In the genomic region with DNA sequence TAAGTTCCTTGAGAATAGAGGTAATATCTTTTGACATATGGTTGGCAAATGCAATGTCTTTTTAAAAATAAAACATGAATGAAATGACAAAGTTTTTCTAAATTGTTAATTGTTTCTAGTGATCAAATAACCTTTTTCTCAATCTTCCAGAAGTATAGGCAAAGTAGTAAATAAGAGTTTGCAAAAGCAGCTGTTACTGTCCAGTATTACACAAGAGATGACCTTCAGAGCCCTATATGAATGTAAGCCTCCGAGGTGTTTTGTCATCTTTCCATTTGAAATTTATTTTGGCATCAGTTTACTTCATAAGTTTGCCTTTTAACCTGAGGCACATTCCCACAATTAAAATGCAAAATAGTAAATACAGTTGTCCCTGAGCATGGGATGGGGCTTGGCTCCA, we compare ENCODE assay signal across 19 cellular contexts.
DNase-seq lines count a peak whose midpoint lies in the region; FAIRE-seq and TF ChIP-seq lines count a peak whose summit lies in the region.
"Had no signal": no experiment of that assay in that cellular context is flagged by ENCODE, and none has a peak within 500 bp of the region (broad histone marks: within the 10 kb centered on the region; RNA-seq: fewer than 3 reads in every experiment).

No MANE protein-coding gene starts in this region.

- no peak overlapping the region for H3K4me3 Mint-ChIP-seq in osteocyte (ENCODE audit: unreplicated experiment)
- H3K4me3 Mint-ChIP-seq: B cell; CD4-positive, CD25-positive, alpha-beta regulatory T cell; CD8-positive, alpha-beta T cell; GM23338; H9 had no signal

- TF ChIP-seq CTCF in choroid plexus epithelial cell (conservative IDR thresholded peaks at IDR 0.05; ENCODE audit: low read depth, low read length) (no peak), liver (IDR thresholded peaks at IDR 0.05; ENCODE audit: low read depth, low read length, missing input control) (no peak), D721Med (IDR thresholded peaks at IDR 0.05; ENCODE audit: insufficient read depth, missing control alignments) (no peak), osteocyte (IDR thresholded peaks at IDR 0.05) (no peak)

- H3K27me3 Mint-ChIP-seq in osteocyte (ENCODE audit: unreplicated experiment): no peaks in the 10 kb centered on the region
- H3K27me3 Mint-ChIP-seq: B cell; CD4-positive, CD25-positive, alpha-beta regulatory T cell had no signal

- no peaks in the 10 kb centered on the region for H3K27me3 ChIP-seq in Karpas-422 (ENCODE audit: low read length)
- H3K27me3 ChIP-seq in liver (ENCODE audit: control insufficient read depth in 4 of 4, insufficient read depth in 4 of 4, low read length in 3 of 4): no peaks in the 10 kb centered on the region
- H3K27me3 ChIP-seq: BLaER1 had no signal

- no peak overlapping the region for H2AFZ ChIP-seq in Karpas-422 (ENCODE audit: low read length)
- H2AFZ ChIP-seq: GM23338 had no signal

- peaks cover 73% of the 10 kb centered on the region for H3K36me3 ChIP-seq in Karpas-422 (ENCODE audit: insufficient read depth, low read length)
- H3K36me3 ChIP-seq in liver (ENCODE audit: control insufficient read depth in 4 of 4, insufficient read depth in 3 of 4, low read depth in 1 of 4, low read length in 3 of 4): peaks cover 0 to 5% (median 0%) of the 10 kb centered on the region in 4 donors

- peaks cover 23% of the 10 kb centered on the region for H3K4me1 ChIP-seq in Karpas-422 (ENCODE audit: low read length)
- peaks cover 6 to 63% (median 52%) of the 10 kb centered on the region in 4 donors for H3K4me1 ChIP-seq in liver (ENCODE audit: control insufficient read depth in 4 of 4, insufficient read depth in 4 of 4, low read length in 3 of 4)
- H3K4me1 ChIP-seq: BLaER1, Caco-2 had no signal

- H3K4me3 ChIP-seq in Karpas-422 (ENCODE audit: low read length): no peak overlapping the region
- H3K4me3 ChIP-seq in choroid plexus epithelial cell (ENCODE audit: low read depth, low read length): no peak overlapping the region
- H3K4me3 ChIP-seq in liver (ENCODE audit: low read depth in 1 of 3, low read length in 3 of 3): no peak overlapping the region
- H3K4me3 ChIP-seq: BLaER1, GM23338 had no signal

- no peaks in the 10 kb centered on the region for H3K9me2 ChIP-seq in Karpas-422 (replicated peaks; ENCODE audit: insufficient read depth, low read length)

- peaks cover 91% of the 10 kb centered on the region for H3K79me2 ChIP-seq in Karpas-422 (ENCODE audit: low read length)

- no peak overlapping the region for H3K4me2 ChIP-seq in Karpas-422 (ENCODE audit: low read depth, low read length, poor library complexity, severe bottlenecking)
- H3K4me2 ChIP-seq: BLaER1, GM23338 had no signal

- FAIRE-seq in D721Med (lab: Jason Lieb, UNC): no peak
- FAIRE-seq: GM12891, GM18507 had no signal

- no peak for TF ChIP-seq RAD21 in liver (IDR thresholded peaks at IDR 0.05)

- H3K27ac Mint-ChIP-seq in osteocyte (ENCODE audit: unreplicated experiment): no peak overlapping the region
- H3K27ac Mint-ChIP-seq: B cell; CD8-positive, alpha-beta T cell; GM23338; H9 had no signal

- 31% methylated on average over 1 of the region's 1 CpG for WGBS in liver

- peaks cover 3% of the 10 kb centered on the region for H3K36me3 Mint-ChIP-seq in osteocyte (ENCODE audit: unreplicated experiment)

- peaks cover 30% of the 10 kb centered on the region for H3K4me1 Mint-ChIP-seq in osteocyte (ENCODE audit: unreplicated experiment)
- H3K4me1 Mint-ChIP-seq: B cell, GM23338 had no signal

- DNase-seq in Karpas-422 (no peak), choroid plexus epithelial cell (ENCODE audit: low read depth) (peak; percentile 8), D721Med (ENCODE audit: insufficient read length, low spot score) (no peak), HuH-7 (ENCODE audit: low spot score) (no peak), osteocyte (ENCODE audit: extremely low spot score, unreplicated experiment) (no peak)
- DNase-seq: Caco-2; CD4-positive, CD25-positive, alpha-beta regulatory T cell; CD8-positive, alpha-beta T cell; DMS 273 treated with DMSO at 0.1 percent for 48 hours; DMS79 treated with DMSO at 0.1 percent for 48 hours; GF-D8; H9 had no signal

- H3K27ac ChIP-seq in Karpas-422 (ENCODE audit: low read length): peak overlapping the region; percentile 16; the same call in 1 of the 2 replicates
- no peak overlapping the region for H3K27ac ChIP-seq in liver (ENCODE audit: low read depth in 1 of 2, low read length in 2 of 2)
- H3K27ac ChIP-seq: BLaER1, C4-2B had no signal

- H3K9ac ChIP-seq in Karpas-422 (ENCODE audit: low read length) (no peak overlapping the region), liver (ENCODE audit: low read depth in 1 of 2, low read length in 2 of 2) (no peak overlapping the region)
- H3K9ac ChIP-seq: BLaER1 had no signal

- H3K9me3 ChIP-seq in Karpas-422 (ENCODE audit: low read length) (no peaks in the 10 kb centered on the region), liver (ENCODE audit: control insufficient read depth in 4 of 4, low read length in 3 of 4) (no peaks in the 10 kb centered on the region)
- H3K9me3 ChIP-seq: BLaER1, Caco-2 had no signal

- peaks cover 8% of the 10 kb centered on the region; the same call in 1 of the 2 replicates for H4K20me1 ChIP-seq in Karpas-422 (ENCODE audit: insufficient read depth, low read depth, low read length)
- H4K20me1 ChIP-seq: BLaER1 had no signal

- H3K9me3 Mint-ChIP-seq in osteocyte (ENCODE audit: unreplicated experiment): no peaks in the 10 kb centered on the region
- H3K9me3 Mint-ChIP-seq: CD4-positive, CD25-positive, alpha-beta regulatory T cell; CD8-positive, alpha-beta T cell; GM23338; H9 had no signal

TF ChIP-seq in liver, 16 proteins besides CTCF, POLR2A, EP300 and RAD21:
- TF ChIP-seq EGR1 (IDR thresholded peaks at IDR 0.05; ENCODE audit: low read depth in 2 of 2): no peak
- no peak for TF ChIP-seq SP1 (IDR thresholded peaks at IDR 0.05)
- no peak for TF ChIP-seq JUND (IDR thresholded peaks at IDR 0.05)
- peak; percentile 24 to 37 for TF ChIP-seq HNF4A (conservative IDR thresholded peaks at IDR 0.05)
- TF ChIP-seq FOXA1 (IDR thresholded peaks at IDR 0.05): no peak
- no peak for TF ChIP-seq YY1 (IDR thresholded peaks at IDR 0.05)
- no peak for TF ChIP-seq HNF4G (IDR thresholded peaks at IDR 0.05)
- TF ChIP-seq, protein P1, sequence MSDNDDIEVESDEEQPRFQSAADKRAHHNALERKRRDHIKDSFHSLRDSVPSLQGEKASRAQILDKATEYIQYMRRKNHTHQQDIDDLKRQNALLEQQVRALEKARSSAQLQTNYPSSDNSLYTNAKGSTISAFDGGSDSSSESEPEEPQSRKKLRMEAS (IDR thresholded peaks at IDR 0.05): no peak
- TF ChIP-seq TAF1 (conservative IDR thresholded peaks at IDR 0.05): no peak
- no peak for TF ChIP-seq ATF3 (IDR thresholded peaks at IDR 0.05)
- peak; percentile 22 for TF ChIP-seq ZBTB33 (IDR thresholded peaks at IDR 0.05)
- no peak for TF ChIP-seq NR2F2 (IDR thresholded peaks at IDR 0.05)
- peak in 1 of 2 donors; percentile 35 for TF ChIP-seq RXRA (IDR thresholded peaks at IDR 0.05)
- no peak for TF ChIP-seq GABPA (IDR thresholded peaks at IDR 0.05 in 1 of 2, conservative IDR thresholded peaks at IDR 0.05 in 1 of 2)
- TF ChIP-seq, protein P2, sequence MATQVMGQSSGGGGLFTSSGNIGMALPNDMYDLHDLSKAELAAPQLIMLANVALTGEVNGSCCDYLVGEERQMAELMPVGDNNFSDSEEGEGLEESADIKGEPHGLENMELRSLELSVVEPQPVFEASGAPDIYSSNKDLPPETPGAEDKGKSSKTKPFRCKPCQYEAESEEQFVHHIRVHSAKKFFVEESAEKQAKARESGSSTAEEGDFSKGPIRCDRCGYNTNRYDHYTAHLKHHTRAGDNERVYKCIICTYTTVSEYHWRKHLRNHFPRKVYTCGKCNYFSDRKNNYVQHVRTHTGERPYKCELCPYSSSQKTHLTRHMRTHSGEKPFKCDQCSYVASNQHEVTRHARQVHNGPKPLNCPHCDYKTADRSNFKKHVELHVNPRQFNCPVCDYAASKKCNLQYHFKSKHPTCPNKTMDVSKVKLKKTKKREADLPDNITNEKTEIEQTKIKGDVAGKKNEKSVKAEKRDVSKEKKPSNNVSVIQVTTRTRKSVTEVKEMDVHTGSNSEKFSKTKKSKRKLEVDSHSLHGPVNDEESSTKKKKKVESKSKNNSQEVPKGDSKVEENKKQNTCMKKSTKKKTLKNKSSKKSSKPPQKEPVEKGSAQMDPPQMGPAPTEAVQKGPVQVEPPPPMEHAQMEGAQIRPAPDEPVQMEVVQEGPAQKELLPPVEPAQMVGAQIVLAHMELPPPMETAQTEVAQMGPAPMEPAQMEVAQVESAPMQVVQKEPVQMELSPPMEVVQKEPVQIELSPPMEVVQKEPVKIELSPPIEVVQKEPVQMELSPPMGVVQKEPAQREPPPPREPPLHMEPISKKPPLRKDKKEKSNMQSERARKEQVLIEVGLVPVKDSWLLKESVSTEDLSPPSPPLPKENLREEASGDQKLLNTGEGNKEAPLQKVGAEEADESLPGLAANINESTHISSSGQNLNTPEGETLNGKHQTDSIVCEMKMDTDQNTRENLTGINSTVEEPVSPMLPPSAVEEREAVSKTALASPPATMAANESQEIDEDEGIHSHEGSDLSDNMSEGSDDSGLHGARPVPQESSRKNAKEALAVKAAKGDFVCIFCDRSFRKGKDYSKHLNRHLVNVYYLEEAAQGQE (IDR thresholded peaks at IDR 0.05): no peak
- no peak for TF ChIP-seq FOXA2 (IDR thresholded peaks at IDR 0.05)
TF ChIP-seq in liver: peak in this region for 3.
